Comparison of ENCODE assay signal across 16 cellular contexts in the genomic region with DNA sequence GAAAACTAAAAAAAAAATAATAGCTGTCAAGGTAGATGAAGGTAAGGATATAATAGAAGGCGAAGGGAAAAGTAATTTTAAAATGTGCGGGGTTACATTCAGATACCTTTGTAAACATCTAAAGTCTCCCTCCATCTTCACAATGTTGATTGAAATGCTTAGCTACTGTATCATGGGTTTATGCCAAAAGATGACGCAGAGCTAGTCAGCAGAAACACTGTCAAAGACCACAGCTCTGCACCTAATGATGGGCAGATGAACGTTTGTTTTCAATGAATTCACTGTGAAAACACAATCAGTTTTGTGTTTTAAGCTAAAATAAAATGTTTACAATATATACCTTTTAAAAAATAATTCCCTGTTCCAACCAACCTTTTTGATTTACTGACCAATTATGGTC.
DNase-seq lines count a peak whose midpoint lies in the region; FAIRE-seq and TF ChIP-seq lines count a peak whose summit lies in the region.
"Had no signal": no experiment of that assay in that cellular context is flagged by ENCODE, and none has a peak within 500 bp of the region (broad histone marks: within the 10 kb centered on the region; RNA-seq: fewer than 3 reads in every experiment).

No MANE protein-coding gene starts in this region.

- no peak overlapping the region for H3K27ac Mint-ChIP-seq in activated T-cell treated with anti-CD3 and anti-CD28 coated beads, Interleukin-2, amount 50 U/mL, for 24 hours
- H3K27ac Mint-ChIP-seq: activated naive CD8-positive, alpha-beta T cell treated with anti-CD3 and anti-CD28 coated beads, Interleukin-2, amount 10 ng/mL, durations not matched to agents 7 days and 5 days had no signal

- no peaks in the 10 kb centered on the region for H3K9me3 Mint-ChIP-seq in activated T-cell treated with anti-CD3 and anti-CD28 coated beads, Interleukin-2, amount 50 U/mL, for 24 hours
- H3K9me3 Mint-ChIP-seq: activated naive CD8-positive, alpha-beta T cell treated with anti-CD3 and anti-CD28 coated beads, Interleukin-2, amount 10 ng/mL, durations not matched to agents 7 days and 5 days; CD4-positive, CD25-positive, alpha-beta regulatory T cell had no signal

- H3K9ac ChIP-seq in skeletal muscle satellite cell (ENCODE audit: low read depth, low read length) = peak overlapping the region; percentile 30

- no peak for TF ChIP-seq POLR2A in GM12891 (IDR thresholded peaks at IDR 0.05; ENCODE audit: low read depth, low read length)

- peaks cover 69% of the 10 kb centered on the region for H3K4me1 Mint-ChIP-seq in activated T-cell treated with anti-CD3 and anti-CD28 coated beads, Interleukin-2, amount 50 U/mL, for 24 hours (ENCODE audit: low read depth)

- H3K4me1 ChIP-seq in HEK293 (ENCODE audit: control insufficient read depth, insufficient read depth, low read length) (peaks cover 12% of the 10 kb centered on the region), skeletal muscle satellite cell (ENCODE audit: control insufficient read depth, insufficient read depth, low read length) (peaks cover 75% of the 10 kb centered on the region)

- no peak overlapping the region for H3K27ac ChIP-seq in HEK293 (ENCODE audit: extremely low read depth, low read depth, low read length)
- H3K27ac ChIP-seq: thyroid gland had no signal

- no peaks in the 10 kb centered on the region for H3K9me3 ChIP-seq in HEK293 (ENCODE audit: control insufficient read depth, insufficient read depth, low read depth, low read length)
- no peaks in the 10 kb centered on the region for H3K9me3 ChIP-seq in skeletal muscle satellite cell (replicated peaks; ENCODE audit: low read length)
- H3K9me3 ChIP-seq: thyroid gland had no signal

- no peak for TF ChIP-seq CTCF in HEK293 (tag by site-specific recombination; IDR thresholded peaks at IDR 0.05)
- TF ChIP-seq CTCF in choroid plexus epithelial cell (conservative IDR thresholded peaks at IDR 0.05; ENCODE audit: low read depth, low read length) = no peak

- no peaks in the 10 kb centered on the region for H3K27me3 ChIP-seq in skeletal muscle satellite cell (ENCODE audit: control insufficient read depth, insufficient read depth, low read length)
- H3K27me3 ChIP-seq: thyroid gland had no signal

- peak overlapping the region; percentile 35 for H3K4me2 ChIP-seq in skeletal muscle satellite cell (ENCODE audit: low read length)

- no peaks in the 10 kb centered on the region for H3K27me3 Mint-ChIP-seq in activated T-cell treated with anti-CD3 and anti-CD28 coated beads, Interleukin-2, amount 50 U/mL, for 24 hours
- H3K27me3 Mint-ChIP-seq: activated naive CD8-positive, alpha-beta T cell treated with anti-CD3 and anti-CD28 coated beads, Interleukin-2, amount 10 ng/mL, durations not matched to agents 7 days and 5 days; CD4-positive, CD25-positive, alpha-beta regulatory T cell had no signal

- CTCF ChIA-PET in HEK293 (lab: Yijun Ruan, JAX) = interaction anchor here (0.9 to 1.1 kb wide), 2 partner anchors 10 to 154 kb away, joined by 3 read pairs; no protein-coding TSS in a partner anchor

- POLR2A ChIA-PET in HEK293 (lab: Yijun Ruan, JAX) = no interaction called here

- H3K36me3 ChIP-seq in HEK293 (ENCODE audit: control insufficient read depth in 2 of 2, insufficient read depth in 1 of 2, low read length in 2 of 2) = no peaks in the 10 kb centered on the region
- H3K36me3 ChIP-seq in skeletal muscle satellite cell (ENCODE audit: insufficient read depth, low read length) = no peaks in the 10 kb centered on the region
- H3K36me3 ChIP-seq: thyroid gland had no signal

- DNase-seq in RKO (ENCODE audit: low spot score) (peak; percentile 67), choroid plexus epithelial cell (ENCODE audit: low read depth) (peak; percentile 77), GM12891 (ENCODE audit: insufficient read length, low spot score) (no peak), NCI-H446 treated with DMSO at 0.1 percent for 48 hours (lab: John Stamatoyannopoulos, UW) (no peak)
- no peak for DNase-seq in activated T-cell treated with anti-CD3 and anti-CD28 coated beads, Interleukin-2, amount 50 U/mL, for 24 hours
- DNase-seq: activated naive CD8-positive, alpha-beta T cell treated with anti-CD3 and anti-CD28 coated beads, Interleukin-2, amount 10 ng/mL, durations not matched to agents 7 days and 5 days; activated T-cell treated with anti-CD3 and anti-CD28 coated beads, Interleukin-2, amount 50 U/mL, for 1 hour; CD4-positive, CD25-positive, alpha-beta regulatory T cell; GF-D8; hippocampal formation; MV-4-11; posterior cingulate gyrus; thyroid gland had no signal

- H3K4me3 ChIP-seq in HEK293 (ENCODE audit: low read depth, low read length) (no peak overlapping the region), choroid plexus epithelial cell (ENCODE audit: low read depth, low read length) (no peak overlapping the region), skeletal muscle satellite cell (ENCODE audit: low read length) (no peak overlapping the region)
- H3K4me3 ChIP-seq: thyroid gland had no signal

- no peak overlapping the region for H3K4me3 Mint-ChIP-seq in activated T-cell treated with anti-CD3 and anti-CD28 coated beads, Interleukin-2, amount 50 U/mL, for 24 hours
- H3K4me3 Mint-ChIP-seq: activated naive CD8-positive, alpha-beta T cell treated with anti-CD3 and anti-CD28 coated beads, Interleukin-2, amount 10 ng/mL, durations not matched to agents 7 days and 5 days; CD4-positive, CD25-positive, alpha-beta regulatory T cell had no signal

- H3K36me3 Mint-ChIP-seq in activated T-cell treated with anti-CD3 and anti-CD28 coated beads, Interleukin-2, amount 50 U/mL, for 24 hours (ENCODE audit: low read depth) = peaks cover 75% of the 10 kb centered on the region

- no peak for FAIRE-seq in GM12891 (lab: Jason Lieb, UNC)
- FAIRE-seq: endothelial cell of umbilical vein had no signal

TF ChIP-seq in HEK293, 187 proteins besides CTCF, POLR2A, EP300 and RAD21:
- TF ChIP-seq ZNF561 (tag by site-specific recombination; IDR thresholded peaks at IDR 0.05; ENCODE audit: borderline replicate concordance) = no peak
- TF ChIP-seq MEIS1 (CRISPR knock-in tag; IDR thresholded peaks at IDR 0.05; ENCODE audit: borderline replicate concordance) = no peak
- 0 out of 2 replicates have a peak, but pooled peaks have one; percentile 15 for TF ChIP-seq ZNF10 (tag by site-specific recombination; IDR thresholded peaks at IDR 0.05)
TF ChIP-seq in HEK293: peak in this region for 1.

TF ChIP-seq in GM12891, 5 proteins besides CTCF, POLR2A, EP300 and RAD21:
- TF ChIP-seq POLR2AphosphoS5 (IDR thresholded peaks at IDR 0.05; ENCODE audit: low read depth, low read length) = no peak
TF ChIP-seq in GM12891: peak in this region for 0.

Comparison
In these comparisons a context has a peak if more than half of its experiments do, and no peak if none do; other contexts are left out.
1. DNase-seq: peak in RKO (single experiment) and choroid plexus epithelial cell (single experiment); none in activated T-cell treated with anti-CD3 and anti-CD28 coated beads, Interleukin-2, amount 50 U/mL, for 24 hours (single experiment), GM12891 (single experiment) and NCI-H446 treated with DMSO at 0.1 percent for 48 hours (single experiment).